14 cellular contexts compared by ENCODE assay signal in genomic region chr16:88638323-88639230, GRCh38. TPM values are rescaled to one million over a fixed set of nuclear protein-coding genes. Genes with fewer than 3 reads are reported as not detected.
DNase-seq lines count a peak whose midpoint lies in the region; ATAC-seq, FAIRE-seq and TF ChIP-seq lines count a peak whose summit lies in the region.
"Had no signal": no experiment of that assay in that cellular context is flagged by ENCODE, and none has a peak within 500 bp of the region (broad histone marks: within the 10 kb centered on the region; RNA-seq: fewer than 3 reads in every experiment).

Gene IL17C, plus strand, starts transcription at chr16:88638572. Its CDS starts 70 bp downstream, at chr16:88638642.

- H3K4me3 ChIP-seq in DOHH2 (ENCODE audit: low read length), result peak within 1 kb of the TSS; percentile 2; the same call in 1 of the 2 replicates
- no peak within 1 kb of the TSS for H3K4me3 ChIP-seq in mesenchymal stem cell (ENCODE audit: insufficient read depth in 1 of 2, low read depth in 1 of 2, low read length in 2 of 2)
- no peak within 1 kb of the TSS for H3K4me3 ChIP-seq in MG63
- no peak within 1 kb of the TSS for H3K4me3 ChIP-seq in kidney (ENCODE audit: low read length in 2 of 2)
- H3K4me3 ChIP-seq: skin epidermis had no signal

- peaks cover 35% of the 10 kb centered on the region for H3K27me3 ChIP-seq in DOHH2 (ENCODE audit: control insufficient read depth, low read length)
- H3K27me3 ChIP-seq in foreskin keratinocyte, result peaks cover 67% of the 10 kb centered on the region
- H3K27me3 ChIP-seq in mesenchymal stem cell (ENCODE audit: control insufficient read depth in 1 of 2, insufficient read depth in 1 of 2, low read length in 2 of 2), result peaks cover 26 to 58% of the 10 kb centered on the region in 2 experiments
- no peaks in the 10 kb centered on the region for H3K27me3 ChIP-seq in MG63

- H3K4me1 ChIP-seq in DOHH2 (ENCODE audit: control insufficient read depth, low read length) (peaks cover 74% of the 10 kb centered on the region), foreskin keratinocyte (no peaks in the 10 kb centered on the region), mesenchymal stem cell (ENCODE audit: control insufficient read depth, insufficient read depth, low read depth, low read length) (peaks cover 25% of the 10 kb centered on the region), kidney (ENCODE audit: control insufficient read depth in 1 of 2, insufficient read depth in 1 of 2, low read depth in 1 of 2, low read length in 2 of 2) (peaks cover 0 to 4% of the 10 kb centered on the region in 2 donors)

- H4K8ac ChIP-seq in mesenchymal stem cell (ENCODE audit: low read length), result no peak within 1 kb of the TSS

- H3K27ac ChIP-seq in C4-2B, result peak within 1 kb of the TSS; percentile 50; the same call in 1 of the 2 replicates
- no peak within 1 kb of the TSS for H3K27ac ChIP-seq in DOHH2 (ENCODE audit: low read depth, low read length)
- no peak within 1 kb of the TSS for H3K27ac ChIP-seq in foreskin keratinocyte
- no peak within 1 kb of the TSS for H3K27ac ChIP-seq in mesenchymal stem cell (ENCODE audit: low read length, poor library complexity, severe bottlenecking)
- no peak within 1 kb of the TSS for H3K27ac ChIP-seq in kidney (ENCODE audit: low read depth in 2 of 2, low read length in 2 of 2)
- H3K27ac ChIP-seq: skin epidermis had no signal

- no peaks in the 10 kb centered on the region for H3K79me1 ChIP-seq in mesenchymal stem cell (replicated peaks; ENCODE audit: low read length, poor library complexity, severe bottlenecking)

- no peak for FAIRE-seq in kidney (lab: Jason Lieb, UNC)

- H3K79me2 ChIP-seq in DOHH2 (ENCODE audit: control insufficient read depth, low read length), result no peaks in the 10 kb centered on the region

- peak within 1 kb of the TSS in 1 of 2 experiments; percentile 24 for H2BK12ac ChIP-seq in mesenchymal stem cell (ENCODE audit: low read length in 2 of 2)

- WGBS in mesenchymal stem cell, result 69% methylated on average over 25 of the region's 27 CpGs

- no peak within 1 kb of the TSS for H2BK5ac ChIP-seq in mesenchymal stem cell (ENCODE audit: low read depth, low read length, poor library complexity, severe bottlenecking)

- H2AK5ac ChIP-seq in mesenchymal stem cell (ENCODE audit: low read length, severe bottlenecking), result no peak within 1 kb of the TSS

- H2AFZ ChIP-seq in mesenchymal stem cell (ENCODE audit: low read depth, low read length), result no peak within 1 kb of the TSS

- ATAC-seq in foreskin keratinocyte, result peak; percentile 71

- H2BK120ac ChIP-seq in mesenchymal stem cell (ENCODE audit: low read depth, low read length), result no peak within 1 kb of the TSS

- H3K9me3 ChIP-seq in DOHH2 (ENCODE audit: control insufficient read depth, insufficient read depth, low read length) (0 out of 2 replicates have a peak, but pooled peaks cover 3% of the 10 kb centered on the region), mesenchymal stem cell (ENCODE audit: control insufficient read depth, low read length) (no peaks in the 10 kb centered on the region), MG63 (no peaks in the 10 kb centered on the region), kidney (ENCODE audit: control insufficient read depth in 1 of 2, low read length in 2 of 2) (no peaks in the 10 kb centered on the region)

- H3K14ac ChIP-seq in mesenchymal stem cell (ENCODE audit: low read length in 2 of 2), result no peak within 1 kb of the TSS

- no peak within 1 kb of the TSS for H2BK15ac ChIP-seq in mesenchymal stem cell (ENCODE audit: low read depth, poor library complexity, severe bottlenecking)

- no peaks in the 10 kb centered on the region for H3K9me2 ChIP-seq in DOHH2 (replicated peaks; ENCODE audit: control insufficient read depth, low read length)

- H3K36me3 ChIP-seq in DOHH2 (ENCODE audit: control insufficient read depth, low read length) (peaks cover 10% of the 10 kb centered on the region), mesenchymal stem cell (ENCODE audit: control insufficient read depth in 1 of 2, insufficient read depth in 2 of 2, low read depth in 1 of 2, low read length in 2 of 2) (peaks cover 0 to 19% of the 10 kb centered on the region in 2 experiments), MG63 (no peaks in the 10 kb centered on the region), kidney (ENCODE audit: control insufficient read depth in 1 of 2, insufficient read depth in 2 of 2, low read length in 2 of 2) (no peaks in the 10 kb centered on the region)

- intact Hi-C loops in kidney (cut with DNase I), result no loop called here

- H3K23ac ChIP-seq in mesenchymal stem cell (ENCODE audit: low read length in 2 of 2), result no peak within 1 kb of the TSS

- no peak within 1 kb of the TSS for H4K91ac ChIP-seq in mesenchymal stem cell (ENCODE audit: low read length)

- no peak within 1 kb of the TSS for H3K4ac ChIP-seq in mesenchymal stem cell (ENCODE audit: low read depth in 1 of 2, low read length in 2 of 2)

- peaks cover 14% of the 10 kb centered on the region for H3F3A ChIP-seq in DOHH2 (ENCODE audit: control insufficient read depth, insufficient read depth)

- H4K20me1 ChIP-seq in DOHH2 (ENCODE audit: control insufficient read depth, insufficient read depth, low read depth, low read length), result peaks cover 8% of the 10 kb centered on the region; the same call in 1 of the 2 replicates

- TF ChIP-seq CTCF in C4-2B (conservative IDR thresholded peaks at IDR 0.05) (no peak), DOHH2 (IDR thresholded peaks at IDR 0.05; ENCODE audit: low read depth, low read length, poor library complexity, severe bottlenecking) (no peak), foreskin keratinocyte (conservative IDR thresholded peaks at IDR 0.05) (no peak), kidney (IDR thresholded peaks at IDR 0.05; ENCODE audit: borderline replicate concordance, extremely low read depth, insufficient read depth) (no peak)

- H3K9ac ChIP-seq in mesenchymal stem cell (ENCODE audit: low read length) (no peak within 1 kb of the TSS), kidney (ENCODE audit: low read length in 2 of 2) (no peak within 1 kb of the TSS)

- H3K18ac ChIP-seq in mesenchymal stem cell (ENCODE audit: low read depth in 1 of 2, low read length in 2 of 2), result no peak within 1 kb of the TSS

- H3K4me2 ChIP-seq in DOHH2 (ENCODE audit: low read length) (peak within 1 kb of the TSS; percentile 50), mesenchymal stem cell (ENCODE audit: low read length, poor library complexity, severe bottlenecking) (no peak within 1 kb of the TSS)

- DNase-seq in NCI-H748 treated with DMSO at 0.1 percent for 48 hours (lab: John Stamatoyannopoulos, UW) (peak; percentile 13), foreskin keratinocyte (peak; percentile 28 to 54), hippocampal formation (lab: John Stamatoyannopoulos, UW) (no peak), mesenchymal stem cell (no peak), MG63 (no peak), kidney (no peak)
- DNase-seq: cortex of kidney, head of caudate nucleus, NCI-H1694 had no signal

RNA-seq across cellular contexts. Expression of gene IL17C, which starts in this region (rescaled TPM):
- total RNA-seq in foreskin keratinocyte, result not detected in 2 replicates
- not detected in 2 replicates for polyA plus RNA-seq in foreskin keratinocyte
- 0.12 TPM for polyA plus RNA-seq in mesenchymal stem cell (2013, experiment 1 of 2)
- polyA plus RNA-seq in mesenchymal stem cell (2013, experiment 2 of 2), result 0.11 TPM
- not detected in 2 replicates for total RNA-seq in MG63 (2014; rRNA removed; shearing (Covaris generic); ENCODE audit: low replicate concordance)
- total RNA-seq in kidney, result not detected
- not detected for polyA plus RNA-seq in kidney (ENCODE audit: insufficient read depth, low read depth, low replicate concordance)
- total RNA-seq: Daoy, H4 had no signal

Comparison
In these comparisons a context has a peak if more than half of its experiments do, and no peak if none do; other contexts are left out.
1. Peak in DNase-seq and ATAC-seq in foreskin keratinocyte; RNA of the gene not detected or under 1 TPM.